In genomic region chrX:1462110-1462509, GRCh38 we compare ENCODE assay signal across 1 cellular context.
TF ChIP-seq lines count a peak whose summit lies in the region.

No MANE protein-coding gene starts in this region.

TF ChIP-seq in A549, 52 proteins besides CTCF, POLR2A, EP300 and RAD21 (continued from another document):
- TF ChIP-seq BHLHE40 (IDR thresholded peaks at IDR 0.05; ENCODE audit: low read depth, low read length) (no peak), ESRRA (IDR thresholded peaks at IDR 0.05; ENCODE audit: borderline replicate concordance, low read length) (no peak), ZC3H11A (IDR thresholded peaks at IDR 0.05) (no peak), PBX3 (IDR thresholded peaks at IDR 0.05) (no peak), CBX8 (IDR thresholded peaks at IDR 0.05) (no peak), JUN (IDR thresholded peaks at IDR 0.05) (no peak), FOSL2 (IDR thresholded peaks at IDR 0.05) (no peak), FOSL2 (CRISPR knock-in tag; IDR thresholded peaks at IDR 0.05) (no peak), MAX (IDR thresholded peaks at IDR 0.05) (no peak), HDAC2 (IDR thresholded peaks at IDR 0.05) (no peak), NFE2L2 (conservative IDR thresholded peaks at IDR 0.05; ENCODE audit: low read length) (no peak), HOXB5 (CRISPR knock-in tag; IDR thresholded peaks at IDR 0.05) (no peak), SREBF2 (IDR thresholded peaks at IDR 0.05) (no peak), TFCP2L1 (CRISPR knock-in tag; IDR thresholded peaks at IDR 0.05) (no peak), MAFK (IDR thresholded peaks at IDR 0.05; ENCODE audit: partially characterized antibody) (no peak)
